1 cellular context compared by ENCODE assay signal in genomic region chr6:75493400-75494064, GRCh38.
TF ChIP-seq lines count a peak whose summit lies in the region.

A gene with protein sequence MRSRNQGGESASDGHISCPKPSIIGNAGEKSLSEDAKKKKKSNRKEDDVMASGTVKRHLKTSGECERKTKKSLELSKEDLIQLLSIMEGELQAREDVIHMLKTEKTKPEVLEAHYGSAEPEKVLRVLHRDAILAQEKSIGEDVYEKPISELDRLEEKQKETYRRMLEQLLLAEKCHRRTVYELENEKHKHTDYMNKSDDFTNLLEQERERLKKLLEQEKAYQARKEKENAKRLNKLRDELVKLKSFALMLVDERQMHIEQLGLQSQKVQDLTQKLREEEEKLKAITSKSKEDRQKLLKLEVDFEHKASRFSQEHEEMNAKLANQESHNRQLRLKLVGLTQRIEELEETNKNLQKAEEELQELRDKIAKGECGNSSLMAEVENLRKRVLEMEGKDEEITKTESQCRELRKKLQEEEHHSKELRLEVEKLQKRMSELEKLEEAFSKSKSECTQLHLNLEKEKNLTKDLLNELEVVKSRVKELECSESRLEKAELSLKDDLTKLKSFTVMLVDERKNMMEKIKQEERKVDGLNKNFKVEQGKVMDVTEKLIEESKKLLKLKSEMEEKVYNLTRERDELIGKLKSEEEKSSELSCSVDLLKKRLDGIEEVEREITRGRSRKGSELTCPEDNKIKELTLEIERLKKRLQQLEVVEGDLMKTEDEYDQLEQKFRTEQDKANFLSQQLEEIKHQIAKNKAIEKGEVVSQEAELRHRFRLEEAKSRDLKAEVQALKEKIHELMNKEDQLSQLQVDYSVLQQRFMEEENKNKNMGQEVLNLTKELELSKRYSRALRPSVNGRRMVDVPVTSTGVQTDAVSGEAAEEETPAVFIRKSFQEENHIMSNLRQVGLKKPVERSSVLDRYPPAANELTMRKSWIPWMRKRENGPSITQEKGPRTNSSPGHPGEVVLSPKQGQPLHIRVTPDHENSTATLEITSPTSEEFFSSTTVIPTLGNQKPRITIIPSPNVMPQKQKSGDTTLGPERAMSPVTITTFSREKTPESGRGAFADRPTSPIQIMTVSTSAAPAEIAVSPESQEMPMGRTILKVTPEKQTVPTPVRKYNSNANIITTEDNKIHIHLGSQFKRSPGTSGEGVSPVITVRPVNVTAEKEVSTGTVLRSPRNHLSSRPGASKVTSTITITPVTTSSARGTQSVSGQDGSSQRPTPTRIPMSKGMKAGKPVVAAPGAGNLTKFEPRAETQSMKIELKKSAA (N-terminal part only) (minus strand): TSS chr6:75493800. CDS start chr6:75414972, 78,828 bp downstream.

TF ChIP-seq in HEK293, 187 proteins besides CTCF, POLR2A, EP300 and RAD21 (continued from another document):
- TF ChIP-seq, protein P1, sequence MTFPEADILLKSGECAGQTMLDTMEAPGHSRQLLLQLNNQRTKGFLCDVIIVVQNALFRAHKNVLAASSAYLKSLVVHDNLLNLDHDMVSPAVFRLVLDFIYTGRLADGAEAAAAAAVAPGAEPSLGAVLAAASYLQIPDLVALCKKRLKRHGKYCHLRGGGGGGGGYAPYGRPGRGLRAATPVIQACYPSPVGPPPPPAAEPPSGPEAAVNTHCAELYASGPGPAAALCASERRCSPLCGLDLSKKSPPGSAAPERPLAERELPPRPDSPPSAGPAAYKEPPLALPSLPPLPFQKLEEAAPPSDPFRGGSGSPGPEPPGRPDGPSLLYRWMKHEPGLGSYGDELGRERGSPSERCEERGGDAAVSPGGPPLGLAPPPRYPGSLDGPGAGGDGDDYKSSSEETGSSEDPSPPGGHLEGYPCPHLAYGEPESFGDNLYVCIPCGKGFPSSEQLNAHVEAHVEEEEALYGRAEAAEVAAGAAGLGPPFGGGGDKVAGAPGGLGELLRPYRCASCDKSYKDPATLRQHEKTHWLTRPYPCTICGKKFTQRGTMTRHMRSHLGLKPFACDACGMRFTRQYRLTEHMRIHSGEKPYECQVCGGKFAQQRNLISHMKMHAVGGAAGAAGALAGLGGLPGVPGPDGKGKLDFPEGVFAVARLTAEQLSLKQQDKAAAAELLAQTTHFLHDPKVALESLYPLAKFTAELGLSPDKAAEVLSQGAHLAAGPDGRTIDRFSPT (tag by site-specific recombination; IDR thresholded peaks at IDR 0.05) = no peak
- TF ChIP-seq ZNF544 (tag by site-specific recombination; IDR thresholded peaks at IDR 0.05) (no peak), ZNF121 (tag by site-specific recombination; IDR thresholded peaks at IDR 0.05) (no peak), PRDM6 (tag by site-specific recombination; IDR thresholded peaks at IDR 0.05) (no peak), AEBP2 (tag by site-specific recombination; IDR thresholded peaks at IDR 0.05; ENCODE audit: borderline replicate concordance) (no peak), FEZF1 (tag by site-specific recombination; IDR thresholded peaks at IDR 0.05) (peak; percentile 92), ZNF585B (tag by site-specific recombination; IDR thresholded peaks at IDR 0.05) (no peak), ZFP69B (tag by site-specific recombination; IDR thresholded peaks at IDR 0.05) (peak; percentile 88; the same call in 1 of the 2 replicates), ZNF600 (tag by site-specific recombination; IDR thresholded peaks at IDR 0.05) (peak; percentile 66), ZNF404 (tag by site-specific recombination; IDR thresholded peaks at IDR 0.05) (no peak), TRIM28 (IDR thresholded peaks at IDR 0.05; ENCODE audit: borderline replicate concordance, low read length) (0 out of 2 replicates have a peak, but pooled peaks have one; percentile 73), ZNF660 (tag by site-specific recombination; IDR thresholded peaks at IDR 0.05) (peak; percentile 97), ZNF10 (tag by site-specific recombination; IDR thresholded peaks at IDR 0.05) (peak; percentile 54; the same call in 1 of the 2 replicates)
- TF ChIP-seq, protein P2, sequence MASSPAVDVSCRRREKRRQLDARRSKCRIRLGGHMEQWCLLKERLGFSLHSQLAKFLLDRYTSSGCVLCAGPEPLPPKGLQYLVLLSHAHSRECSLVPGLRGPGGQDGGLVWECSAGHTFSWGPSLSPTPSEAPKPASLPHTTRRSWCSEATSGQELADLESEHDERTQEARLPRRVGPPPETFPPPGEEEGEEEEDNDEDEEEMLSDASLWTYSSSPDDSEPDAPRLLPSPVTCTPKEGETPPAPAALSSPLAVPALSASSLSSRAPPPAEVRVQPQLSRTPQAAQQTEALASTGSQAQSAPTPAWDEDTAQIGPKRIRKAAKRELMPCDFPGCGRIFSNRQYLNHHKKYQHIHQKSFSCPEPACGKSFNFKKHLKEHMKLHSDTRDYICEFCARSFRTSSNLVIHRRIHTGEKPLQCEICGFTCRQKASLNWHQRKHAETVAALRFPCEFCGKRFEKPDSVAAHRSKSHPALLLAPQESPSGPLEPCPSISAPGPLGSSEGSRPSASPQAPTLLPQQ (tag by site-specific recombination; IDR thresholded peaks at IDR 0.05) = peak; percentile 91
